ENCODE assay signal across 8 cellular contexts in the genomic region with DNA sequence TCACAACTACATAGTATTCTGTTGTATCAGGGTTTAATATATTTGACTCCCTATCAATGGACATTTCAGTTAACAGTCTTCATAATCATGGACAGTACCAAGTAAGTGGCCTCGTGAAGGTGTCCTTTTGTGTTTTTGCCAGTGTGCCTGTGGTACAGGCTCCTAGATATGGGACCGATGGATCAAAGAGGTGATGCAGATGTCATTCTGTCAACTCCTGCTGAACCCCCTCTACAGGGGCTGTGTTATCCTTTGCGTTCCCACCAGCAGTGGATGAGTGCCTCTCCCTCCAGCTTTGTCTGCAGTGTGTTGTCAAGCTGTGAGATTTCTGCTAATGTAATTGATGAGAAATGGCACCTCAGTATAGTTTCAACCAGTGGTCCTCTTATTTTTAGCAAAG.
"Had no signal": no experiment of that assay in that cellular context is flagged by ENCODE, and none has a peak within 500 bp of the region (broad histone marks: within the 10 kb centered on the region; RNA-seq: fewer than 3 reads in every experiment).

No MANE protein-coding gene starts in this region.

- DNase-seq: H9, HCEC 1CT, IMR-90, KBM-7 had no signal

- H3K4me1 Mint-ChIP-seq: H9 had no signal

- H3K4me2 ChIP-seq: GM23338 had no signal

- H3K4me3 Mint-ChIP-seq: GM23338, H9 had no signal

- H3K27ac Mint-ChIP-seq: GM23338 had no signal

- H2AFZ ChIP-seq: GM23338 had no signal

- H3K4me3 ChIP-seq: GM23338 had no signal

- FAIRE-seq: H1, H54, HTR-8/SVneo had no signal
